In genomic region chr14:104240426-104241157, GRCh38 we compare ENCODE assay signal across 18 cellular contexts.
A peak's percentile ranks its signal among the peaks of the same experiment; 100 is the strongest.
DNase-seq lines count a peak whose midpoint lies in the region; ATAC-seq and TF ChIP-seq lines count a peak whose summit lies in the region.
"Had no signal": no experiment of that assay in that cellular context is flagged by ENCODE, and none has a peak within 500 bp of the region (broad histone marks: within the 10 kb centered on the region; RNA-seq: fewer than 3 reads in every experiment).

No MANE protein-coding gene starts in this region.

- H3K27ac Mint-ChIP-seq in endodermal cell = no peak overlapping the region
- H3K27ac Mint-ChIP-seq: dendritic cell treated with granulocyte-macrophage colony-stimulating factor and Interleukin-4, amounts not matched to agents 40 ng/mL and 50 ng/mL, for 4 days; T-helper 1 cell treated with Interleukin-12 subunit alpha and Interleukin-12 subunit beta and Interleukin-4 antibody, amounts not matched to agents 30 μg/mL and 1 μg/mL, for 36 hours had no signal

- DNase-seq in Right ventricle myocardium inferior (ENCODE audit: missing footprints) (peak; percentile 49), left cardiac atrium (no peak), NCI-H345 treated with DMSO at 0.1 percent for 48 hours (lab: John Stamatoyannopoulos, UW; ENCODE audit: unreplicated experiment) (peak; percentile 62), endodermal cell (peak; percentile 44), tibial artery (peak; percentile 14 to 54), NCI-H2171 (lab: John Stamatoyannopoulos, UW) (no peak)
- DNase-seq in NK-92 treated with Interleukin-12 subunit alpha and Interleukin-12 subunit beta, amount 100 ng/mL, for 24 hours (lab: John Stamatoyannopoulos, UW) = no peak
- DNase-seq: activated CD4-positive, alpha-beta T cell treated with anti-CD3 and anti-CD28 coated beads for 48 hours; activated T-cell treated with anti-CD3 and anti-CD28 coated beads, Interleukin-2, amount 50 U/mL, for 48 hours; anterior cingulate cortex; DMS53; mammary epithelial cell; MG63 had no signal

- H3K4me3 ChIP-seq in endodermal cell (ENCODE audit: low read length) (no peak overlapping the region), tibial artery (no peak overlapping the region)
- H3K4me3 ChIP-seq: MG63, pancreas, vagina had no signal

- H3K27ac ChIP-seq in endodermal cell (ENCODE audit: low read depth, low read length) (no peak overlapping the region), tibial artery (no peak overlapping the region)
- H3K27ac ChIP-seq: pancreas, vagina had no signal

- H3K27me3 ChIP-seq in endodermal cell (ENCODE audit: control insufficient read depth, insufficient read depth, low read length, poor library complexity, severe bottlenecking) (no peaks in the 10 kb centered on the region), tibial artery (peaks cover 0 to 42% of the 10 kb centered on the region in 2 donors)
- H3K27me3 ChIP-seq: MG63, pancreas, vagina had no signal

- H3K9me3 Mint-ChIP-seq in endodermal cell = peaks cover 19% of the 10 kb centered on the region

- 83 to 86% methylated on average over 4 to 12 of the region's 12 CpGs for WGBS in endodermal cell (ENCODE audit: insufficient coverage in 1 of 2, insufficient read length in 1 of 2), 2 experiments

- H3K4me1 Mint-ChIP-seq in endodermal cell = no peaks in the 10 kb centered on the region

- no peak overlapping the region for H3K9ac ChIP-seq in endodermal cell (ENCODE audit: extremely low read depth, low read length, poor library complexity, severe bottlenecking)

- TF ChIP-seq CTCF in endodermal cell (conservative IDR thresholded peaks at IDR 0.05) (no peak), tibial artery (IDR thresholded peaks at IDR 0.05) (no peak)

- intact Hi-C loops in Right ventricle myocardium inferior (cut with DNase I) (no loop called here), left cardiac atrium (cut with DNase I) (no loop called here), tibial artery (cut with DNase I; ENCODE audit: low total_unique reads) (no loop called here)

- ATAC-seq in Right ventricle myocardium inferior (no peak), left cardiac atrium (no peak), GM21576 (IDR thresholded peaks at IDR 0.05; ENCODE audit: unreplicated experiment) (no peak)

- H3K36me3 Mint-ChIP-seq in endodermal cell (ENCODE audit: low read depth) = no peaks in the 10 kb centered on the region

- no peaks in the 10 kb centered on the region for H3K4me1 ChIP-seq in endodermal cell (ENCODE audit: control insufficient read depth, insufficient read depth, low read length)
- no peaks in the 10 kb centered on the region for H3K4me1 ChIP-seq in tibial artery
- H3K4me1 ChIP-seq: pancreas, vagina had no signal

- H3K4me3 Mint-ChIP-seq in endodermal cell = no peak overlapping the region
- H3K4me3 Mint-ChIP-seq: dendritic cell treated with granulocyte-macrophage colony-stimulating factor and Interleukin-4, amounts not matched to agents 40 ng/mL and 50 ng/mL, for 4 days; T-helper 1 cell treated with Interleukin-12 subunit alpha and Interleukin-12 subunit beta and Interleukin-4 antibody, amounts not matched to agents 30 μg/mL and 1 μg/mL, for 36 hours had no signal

- H3K9me3 ChIP-seq in endodermal cell (ENCODE audit: control insufficient read depth, low read length) = peaks cover 11% of the 10 kb centered on the region
- peaks cover 0 to 58% (median 30%) of the 10 kb centered on the region in 3 donors for H3K9me3 ChIP-seq in tibial artery
- H3K9me3 ChIP-seq: pancreas had no signal

- H3K36me3 ChIP-seq in endodermal cell (ENCODE audit: control insufficient read depth, insufficient read depth, low read length) (no peaks in the 10 kb centered on the region), tibial artery (no peaks in the 10 kb centered on the region)
- H3K36me3 ChIP-seq: MG63, pancreas, vagina had no signal

- H3K27me3 Mint-ChIP-seq in endodermal cell (ENCODE audit: insufficient read depth) = peaks cover 7% of the 10 kb centered on the region

Comparison
In these comparisons a context has a peak if more than half of its experiments do, and no peak if none do; other contexts are left out.
1. DNase-seq: peak in Right ventricle myocardium inferior (single experiment), NCI-H345 treated with DMSO at 0.1 percent for 48 hours (single experiment), endodermal cell (single experiment) and tibial artery (2 of 2); none in left cardiac atrium (single experiment), NK-92 treated with Interleukin-12 subunit alpha and Interleukin-12 subunit beta, amount 100 ng/mL, for 24 hours (single experiment) and NCI-H2171 (single experiment).